24 cellular contexts compared by ENCODE assay signal in genomic region chr10:128884061-128884425, GRCh38.
"Had no signal": no experiment of that assay in that cellular context is flagged by ENCODE, and none has a peak within 500 bp of the region (broad histone marks: within the 10 kb centered on the region; RNA-seq: fewer than 3 reads in every experiment).

No MANE protein-coding gene starts in this region.

- ATAC-seq: K562, Panc1, PC-3, SK-N-SH treated with all-trans-retinoic acid at 6 μM for 48 hours had no signal

- DNase-seq: Kasumi-1, MM.1S, NCI-H1092 treated with DMSO at 0.1 percent for 48 hours, NCI-H1417, NCI-H1436 treated with DMSO at 0.1 percent for 48 hours, NCI-H1694, NCI-H1930, NCI-H2081, NCI-H2107, NCI-H226, NCI-H446, NCI-H510A, NCI-H524 treated with DMSO at 0.1 percent for 48 hours, NCI-H69, NCI-H774, PC-3, SHP77 had no signal

- H3K4me3 Mint-ChIP-seq: IgD-negative memory B cell had no signal

- H3K27ac Mint-ChIP-seq: IgD-negative memory B cell had no signal

- H3K4me3 ChIP-seq: K562 had no signal

- H3K27me3 Mint-ChIP-seq: IgD-negative memory B cell had no signal

- H3K4me1 Mint-ChIP-seq: IgD-negative memory B cell had no signal

- H3K27ac ChIP-seq: HL-60, KMS-11, RWPE1 had no signal
